Comparison of ENCODE assay signal across 8 cellular contexts in the genomic region with DNA sequence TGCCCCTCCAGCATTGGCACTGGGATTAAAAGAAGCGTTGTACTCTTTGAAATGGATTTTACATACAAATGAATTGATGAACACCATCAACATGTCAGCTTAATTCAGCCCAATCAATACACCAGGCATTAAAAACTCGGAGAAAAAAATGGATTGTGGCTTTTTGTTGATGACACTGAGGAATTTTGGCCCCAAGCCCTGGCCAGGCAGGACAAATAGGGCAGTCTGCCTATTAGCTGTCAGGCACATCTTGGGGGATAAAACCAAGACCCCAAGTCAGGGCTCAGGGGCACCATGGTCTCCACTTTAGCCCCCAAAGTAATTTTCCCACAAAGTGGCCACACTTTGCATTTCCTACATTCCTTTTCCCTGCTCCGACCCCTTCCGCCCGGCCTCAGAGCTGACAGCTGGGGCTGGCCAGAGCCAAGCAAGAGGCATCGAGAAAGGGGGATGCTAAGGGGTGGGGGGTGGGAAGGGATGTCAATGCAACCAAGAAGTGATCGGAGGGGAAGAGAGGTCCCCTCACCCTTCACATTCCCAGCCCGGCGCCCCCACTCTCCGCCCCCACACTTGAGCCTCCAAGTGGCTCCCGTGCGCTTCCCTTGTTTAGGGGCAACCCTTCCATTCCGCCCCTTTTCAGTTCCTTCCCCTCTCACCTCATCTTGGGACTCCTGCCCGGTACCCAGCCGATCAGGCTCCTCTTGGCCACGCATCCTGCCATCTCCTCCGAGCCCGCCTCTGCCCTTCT. TPM values are rescaled to one million over a fixed set of nuclear protein-coding genes. Genes with fewer than 3 reads are reported as not detected.
A peak's percentile ranks its signal among the peaks of the same experiment; 100 is the strongest.
DNase-seq lines count a peak whose midpoint lies in the region; ATAC-seq and TF ChIP-seq lines count a peak whose summit lies in the region.

No MANE protein-coding gene starts in this region.

- intact Hi-C loops in psoas muscle (cut with DNase I) = no loop called here

- peak overlapping the region; percentile 87 for H3K4me3 ChIP-seq in fibroblast of pulmonary artery (replicated peaks; ENCODE audit: low read depth, low read length)
- H3K4me3 ChIP-seq in psoas muscle = peak overlapping the region; percentile 84

- H3K27me3 Mint-ChIP-seq in activated CD4-positive, alpha-beta T cell treated with anti-CD3 and anti-CD28 coated beads, Interleukin-2, amount 10 ng/mL, durations not matched to agents 7 days and 5 days = peaks cover 12% of the 10 kb centered on the region
- H3K27me3 Mint-ChIP-seq in T-cell = peaks cover 2 to 9% of the 10 kb centered on the region in 2 donors

- POLR2A ChIA-PET in activated CD4-positive, alpha-beta T cell treated with anti-CD3 and anti-CD28 coated beads, Interleukin-2, amount 10 ng/mL, durations not matched to agents 7 days and 5 days (lab: Charles Lee) = no interaction called here
- POLR2A ChIA-PET in T-cell (lab: Charles Lee) = no interaction called here

- ATAC-seq in T-cell (replicated peaks in 1 of 4) = no peak
- peak in 1 of 4 donors; percentile 0 for ATAC-seq in psoas muscle
- no peak for ATAC-seq in GM18520 (IDR thresholded peaks at IDR 0.05; ENCODE audit: unreplicated experiment)
- ATAC-seq in GM18867 (IDR thresholded peaks at IDR 0.05; ENCODE audit: unreplicated experiment) = no peak

- peak overlapping the region; percentile 62 for H3K27ac Mint-ChIP-seq in activated CD4-positive, alpha-beta T cell treated with anti-CD3 and anti-CD28 coated beads, Interleukin-2, amount 10 ng/mL, durations not matched to agents 7 days and 5 days
- peak overlapping the region; percentile 19 to 79 for H3K27ac Mint-ChIP-seq in T-cell

- H3K9me3 ChIP-seq in psoas muscle = no peaks in the 10 kb centered on the region

- H3K27ac ChIP-seq in psoas muscle = peak overlapping the region; percentile 59

- H3K4me1 ChIP-seq in psoas muscle = peaks cover 4% of the 10 kb centered on the region

- WGBS in psoas muscle, 3 donors = 4 to 5% (median 4%) methylated on average over 17 to 18 of the region's 18 CpGs

- H3K36me3 ChIP-seq in psoas muscle (ENCODE audit: insufficient read depth in 1 of 2, low read depth in 1 of 2) = no peaks in the 10 kb centered on the region

- no peaks in the 10 kb centered on the region for H3K27me3 ChIP-seq in psoas muscle (ENCODE audit: insufficient read depth in 3 of 3, low read length in 2 of 3)

- peaks cover 16% of the 10 kb centered on the region for H3K4me1 Mint-ChIP-seq in activated CD4-positive, alpha-beta T cell treated with anti-CD3 and anti-CD28 coated beads, Interleukin-2, amount 10 ng/mL, durations not matched to agents 7 days and 5 days
- peaks cover 13 to 30% (median 26%) of the 10 kb centered on the region in 3 donors for H3K4me1 Mint-ChIP-seq in T-cell

- no peaks in the 10 kb centered on the region for H3K36me3 Mint-ChIP-seq in activated CD4-positive, alpha-beta T cell treated with anti-CD3 and anti-CD28 coated beads, Interleukin-2, amount 10 ng/mL, durations not matched to agents 7 days and 5 days (ENCODE audit: low read depth)
- peaks cover 6% of the 10 kb centered on the region for H3K36me3 Mint-ChIP-seq in T-cell

- peak; percentile 16 for DNase-seq in activated CD4-positive, alpha-beta T cell treated with anti-CD3 and anti-CD28 coated beads, Interleukin-2, amount 10 ng/mL, durations not matched to agents 7 days and 5 days
- no peak for DNase-seq in activated CD4-positive, alpha-beta T cell treated with anti-CD3 and anti-CD28 coated beads, Interleukin-2, amount 50 U/mL, for 48 hours
- DNase-seq in T-cell (peak in 2 of 34 experiments; percentile 8 to 11), fibroblast of pulmonary artery (ENCODE audit: low read depth) (no peak), psoas muscle (no peak), HuH-7.5 (ENCODE audit: low spot score) (no peak)

- no peaks in the 10 kb centered on the region for H3K9me3 Mint-ChIP-seq in activated CD4-positive, alpha-beta T cell treated with anti-CD3 and anti-CD28 coated beads, Interleukin-2, amount 10 ng/mL, durations not matched to agents 7 days and 5 days
- H3K9me3 Mint-ChIP-seq in T-cell = no peaks in the 10 kb centered on the region

- TF ChIP-seq CTCF in fibroblast of pulmonary artery (IDR thresholded peaks at IDR 0.05; ENCODE audit: low read length, missing control alignments) = no peak
- no peak for TF ChIP-seq CTCF in psoas muscle (IDR thresholded peaks at IDR 0.05)

- CTCF ChIA-PET in activated CD4-positive, alpha-beta T cell treated with anti-CD3 and anti-CD28 coated beads, Interleukin-2, amount 10 ng/mL, durations not matched to agents 7 days and 5 days (lab: Charles Lee) = no interaction called here
- CTCF ChIA-PET in T-cell (lab: Charles Lee) = interaction anchor here in 1 of 2 donors (1.0 to 1.8 kb wide), 2 partner anchors 9 to 25 kb away, joined by 4 to 8 read pairs; no protein-coding TSS in a partner anchor

- H3K4me3 Mint-ChIP-seq in activated CD4-positive, alpha-beta T cell treated with anti-CD3 and anti-CD28 coated beads, Interleukin-2, amount 10 ng/mL, durations not matched to agents 7 days and 5 days = peak overlapping the region; percentile 85
- H3K4me3 Mint-ChIP-seq in T-cell = peak overlapping the region; percentile 85 to 91 (median 91)

RNA-seq across cellular contexts. Expression of a gene that starts 0.7 kb away (rescaled TPM):
- 1 to 10 TPM; 2.2 to 2.8 TPM for total RNA-seq in activated CD4-positive, alpha-beta T cell treated with anti-CD3 and anti-CD28 coated beads, Interleukin-2, amount 10 ng/mL, durations not matched to agents 7 days and 5 days
- total RNA-seq in T-cell (1 to 10 TPM; 3.2 to 8.4 (median 3.6) TPM), psoas muscle (10 to 100 TPM in 1 of 4 donors, 1 to 10 TPM in 3; 5.4 to 11.9 (median 7.1) TPM)
- polyA plus RNA-seq in psoas muscle = 1 to 10 TPM; 2.5 to 3.9 (median 3.7) TPM

RNA-seq across cellular contexts. Expression of a gene that starts 34.0 kb away (rescaled TPM):
- not detected for total RNA-seq in activated CD4-positive, alpha-beta T cell treated with anti-CD3 and anti-CD28 coated beads, Interleukin-2, amount 10 ng/mL, durations not matched to agents 7 days and 5 days
- total RNA-seq in T-cell = not detected
- not detected for total RNA-seq in psoas muscle
- polyA plus RNA-seq in psoas muscle = under 1 TPM in 2 of 3 donors, not detected in 1; 0.27 to 0.34 TPM
